ENCODE assay signal across 24 cellular contexts in the genomic region with DNA sequence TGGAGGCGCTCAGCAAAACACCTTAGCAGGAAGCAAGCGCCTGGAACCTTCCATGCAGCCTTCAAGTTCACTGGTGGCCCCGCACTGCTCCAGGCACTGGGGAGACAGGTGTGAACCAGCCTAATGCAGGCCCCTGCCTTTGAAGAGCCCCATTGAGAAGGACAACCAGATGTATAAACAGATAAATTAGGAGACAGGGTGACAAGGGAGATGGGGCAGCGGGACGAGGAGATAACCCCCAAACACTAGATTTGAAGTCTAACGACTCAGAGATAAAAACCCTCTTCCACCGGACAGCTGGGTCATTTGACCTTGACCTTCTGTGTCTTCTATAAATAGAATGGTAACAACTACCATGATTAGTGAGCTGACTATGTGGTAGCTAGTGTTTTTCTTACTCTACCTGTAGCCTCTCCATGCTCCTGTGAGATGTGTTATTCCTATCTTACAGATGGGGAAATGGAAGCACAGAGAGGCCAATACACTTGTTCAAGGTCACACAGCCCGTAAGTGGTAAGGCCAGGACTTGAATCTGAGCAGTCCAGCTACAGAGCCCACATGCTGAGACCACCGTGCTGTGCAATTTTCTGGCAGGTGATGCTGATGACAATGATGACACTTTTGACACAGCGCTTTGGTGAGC. TPM values are rescaled to one million over a fixed set of nuclear protein-coding genes. Genes with fewer than 3 reads are reported as not detected.
DNase-seq lines count a peak whose midpoint lies in the region; ATAC-seq, FAIRE-seq and TF ChIP-seq lines count a peak whose summit lies in the region.
"Had no signal": no experiment of that assay in that cellular context is flagged by ENCODE, and none has a peak within 500 bp of the region (broad histone marks: within the 10 kb centered on the region; RNA-seq: fewer than 3 reads in every experiment).

No MANE protein-coding gene starts in this region.

- no peak for DNase-seq in CD4-positive, CD25-positive, alpha-beta regulatory T cell
- DNase-seq in GM12892 (ENCODE audit: insufficient read length) = no peak
- no peak for DNase-seq in astrocyte (ENCODE audit: low read depth)
- no peak for DNase-seq in neural progenitor cell (ENCODE audit: low spot score)
- no peak for DNase-seq in urothelium cell line (ENCODE audit: low spot score)
- no peak for DNase-seq in ovary
- no peak for DNase-seq in AG20443 (ENCODE audit: low spot score)
- DNase-seq: DMS53, GDM1, Kasumi-1, NCI-H1417, NCI-H1694 treated with DMSO at 0.1 percent for 48 hours, NCI-H2081 treated with DMSO at 0.1 percent for 48 hours, NCI-H2171 treated with DMSO at 0.1 percent for 48 hours, NCI-H524 treated with DMSO at 0.1 percent for 48 hours, NCI-H82, OCI-M1 had no signal

- H3K36me3 Mint-ChIP-seq in CD4-positive, CD25-positive, alpha-beta regulatory T cell = no peaks in the 10 kb centered on the region
- no peaks in the 10 kb centered on the region for H3K36me3 Mint-ChIP-seq in astrocyte (ENCODE audit: low read depth, unreplicated experiment)
- no peaks in the 10 kb centered on the region for H3K36me3 Mint-ChIP-seq in neural progenitor cell

- peaks cover 0 to 2% (median 0%) of the 10 kb centered on the region in 7 donors for H3K9me3 Mint-ChIP-seq in CD4-positive, CD25-positive, alpha-beta regulatory T cell
- H3K9me3 Mint-ChIP-seq in astrocyte (ENCODE audit: unreplicated experiment) (no peaks in the 10 kb centered on the region), neural progenitor cell (no peaks in the 10 kb centered on the region)
- H3K9me3 Mint-ChIP-seq: GM23338 had no signal

- TF ChIP-seq POLR2A in GM12892 (IDR thresholded peaks at IDR 0.05; ENCODE audit: low read depth, low read length) (no peak), ovary (IDR thresholded peaks at IDR 0.05) (no peak)

- WGBS in ovary, 3 donors = 57 to 69% (median 63%) methylated on average over 10 of the region's 10 CpGs

- H3K27ac ChIP-seq in CD4-positive, CD25-positive, alpha-beta regulatory T cell (ENCODE audit: insufficient read depth, low read length, poor library complexity, severe bottlenecking) = no peak overlapping the region
- H3K27ac ChIP-seq in astrocyte (ENCODE audit: low read depth, low read length) (no peak overlapping the region), neural progenitor cell (no peak overlapping the region), ovary (no peak overlapping the region)
- H3K27ac ChIP-seq: BLaER1 treated with 17β-estradiol and CSF1 and Interleukin-3, amounts not matched to agents 10 nM and 100 nM; SJSA1 had no signal

- ATAC-seq in CD4-positive, CD25-positive, alpha-beta regulatory T cell (ENCODE audit: low read depth in 2 of 2) = no peak
- no peak for ATAC-seq in HG02981 (IDR thresholded peaks at IDR 0.05; ENCODE audit: unreplicated experiment)
- ATAC-seq: GM23338, HCT116, Right ventricle myocardium inferior had no signal

- H3K9me3 ChIP-seq in CD4-positive, CD25-positive, alpha-beta regulatory T cell (ENCODE audit: control insufficient read depth in 2 of 2, low read length in 2 of 2) = no peaks in the 10 kb centered on the region
- H3K9me3 ChIP-seq in astrocyte (ENCODE audit: insufficient read depth, low read depth, low read length) = no peaks in the 10 kb centered on the region
- no peaks in the 10 kb centered on the region for H3K9me3 ChIP-seq in neural progenitor cell (ENCODE audit: low read depth)
- H3K9me3 ChIP-seq in ovary = no peaks in the 10 kb centered on the region

- H3K4me3 ChIP-seq in CD4-positive, CD25-positive, alpha-beta regulatory T cell (ENCODE audit: low read depth, low read length) = no peak overlapping the region
- H3K4me3 ChIP-seq in astrocyte (ENCODE audit: insufficient read depth, low read depth, low read length) (no peak overlapping the region), neural progenitor cell (no peak overlapping the region), ovary (no peak overlapping the region)
- H3K4me3 ChIP-seq: BLaER1 treated with 17β-estradiol and CSF1 and Interleukin-3, amounts not matched to agents 10 nM and 100 nM; GM23338; SJSA1 had no signal

- peaks cover 18% of the 10 kb centered on the region for H3K4me1 ChIP-seq in CD4-positive, CD25-positive, alpha-beta regulatory T cell (ENCODE audit: control insufficient read depth, insufficient read depth, low read length, poor library complexity, severe bottlenecking)
- H3K4me1 ChIP-seq in astrocyte (ENCODE audit: insufficient read depth, low read length) (peaks cover 12% of the 10 kb centered on the region), neural progenitor cell (peaks cover 25% of the 10 kb centered on the region), ovary (ENCODE audit: insufficient read depth) (peaks cover 2% of the 10 kb centered on the region)

- H3K4me2 ChIP-seq in astrocyte (ENCODE audit: low read length) (no peak overlapping the region), neural progenitor cell (no peak overlapping the region)
- H3K4me2 ChIP-seq: BLaER1 treated with 17β-estradiol and CSF1 and Interleukin-3, amounts not matched to agents 10 nM and 100 nM; GM23338 had no signal

- peak overlapping the region in 2 of 4 donors; percentile 60 to 64 for H3K4me3 Mint-ChIP-seq in CD4-positive, CD25-positive, alpha-beta regulatory T cell
- peak overlapping the region; percentile 16 for H3K4me3 Mint-ChIP-seq in astrocyte (ENCODE audit: unreplicated experiment)
- H3K4me3 Mint-ChIP-seq in neural progenitor cell = peak overlapping the region; percentile 71
- H3K4me3 Mint-ChIP-seq: GM23338 had no signal

- no peak overlapping the region for H3K9ac ChIP-seq in astrocyte (ENCODE audit: low read length)
- no peak overlapping the region for H3K9ac ChIP-seq in neural progenitor cell
- H3K9ac ChIP-seq: BLaER1 treated with 17β-estradiol and CSF1 and Interleukin-3, amounts not matched to agents 10 nM and 100 nM had no signal

- H3K36me3 ChIP-seq in CD4-positive, CD25-positive, alpha-beta regulatory T cell (ENCODE audit: control insufficient read depth, insufficient read depth, low read length) = no peaks in the 10 kb centered on the region
- H3K36me3 ChIP-seq in astrocyte (ENCODE audit: insufficient read depth, low read length) = no peaks in the 10 kb centered on the region
- H3K36me3 ChIP-seq in neural progenitor cell = no peaks in the 10 kb centered on the region
- no peaks in the 10 kb centered on the region for H3K36me3 ChIP-seq in ovary
- H3K36me3 ChIP-seq: BLaER1 treated with 17β-estradiol and CSF1 and Interleukin-3, amounts not matched to agents 10 nM and 100 nM; SJSA1 had no signal

- H2AFZ ChIP-seq in astrocyte (ENCODE audit: low read depth, low read length) (no peak overlapping the region), neural progenitor cell (replicated peaks) (no peak overlapping the region)
- H2AFZ ChIP-seq: GM23338 had no signal

- H3K27me3 Mint-ChIP-seq in CD4-positive, CD25-positive, alpha-beta regulatory T cell = peaks cover 38% of the 10 kb centered on the region
- H3K27me3 Mint-ChIP-seq in astrocyte (ENCODE audit: low read depth, unreplicated experiment) = peaks cover 14% of the 10 kb centered on the region
- peaks cover 50% of the 10 kb centered on the region for H3K27me3 Mint-ChIP-seq in neural progenitor cell (ENCODE audit: insufficient read depth, low read depth)

- FAIRE-seq in GM12892 (lab: Jason Lieb, UNC) = peak; percentile 81
- no peak for FAIRE-seq in astrocyte (lab: Jason Lieb, UNC)
- FAIRE-seq in urothelium cell line (lab: Jason Lieb, UNC) = no peak
- FAIRE-seq: D721Med had no signal

- H3K27ac Mint-ChIP-seq in CD4-positive, CD25-positive, alpha-beta regulatory T cell = peak overlapping the region; percentile 1 to 80 (median 53)
- no peak overlapping the region for H3K27ac Mint-ChIP-seq in astrocyte (ENCODE audit: unreplicated experiment)
- no peak overlapping the region for H3K27ac Mint-ChIP-seq in neural progenitor cell
- H3K27ac Mint-ChIP-seq: GM23338 had no signal

- TF ChIP-seq CTCF in astrocyte (IDR thresholded peaks at IDR 0.05; ENCODE audit: insufficient read depth, low read depth, low read length) (no peak), neural progenitor cell (IDR thresholded peaks at IDR 0.05) (no peak), ovary (IDR thresholded peaks at IDR 0.05) (no peak)

- H3K4me1 Mint-ChIP-seq in CD4-positive, CD25-positive, alpha-beta regulatory T cell = peaks cover 0 to 27% (median 2%) of the 10 kb centered on the region in 4 donors
- H3K4me1 Mint-ChIP-seq in astrocyte (ENCODE audit: low read depth, unreplicated experiment) (no peaks in the 10 kb centered on the region), neural progenitor cell (peaks cover 17% of the 10 kb centered on the region)

- intact Hi-C loops in ovary (cut with DNase I) = no loop called here

- peaks cover 9% of the 10 kb centered on the region for H3K27me3 ChIP-seq in CD4-positive, CD25-positive, alpha-beta regulatory T cell (ENCODE audit: control insufficient read depth, insufficient read depth, low read length)
- H3K27me3 ChIP-seq in astrocyte (ENCODE audit: insufficient read depth, low read length) = peaks cover 39% of the 10 kb centered on the region
- H3K27me3 ChIP-seq in neural progenitor cell = peaks cover 75% of the 10 kb centered on the region
- H3K27me3 ChIP-seq in ovary = no peaks in the 10 kb centered on the region

- TF ChIP-seq EP300 in ovary (IDR thresholded peaks at IDR 0.05) = no peak

- peaks cover 10% of the 10 kb centered on the region for H3F3A ChIP-seq in neural progenitor cell (ENCODE audit: low read depth)

- H3K79me2 ChIP-seq in astrocyte (ENCODE audit: insufficient read depth, low read length) = no peaks in the 10 kb centered on the region
- H3K79me2 ChIP-seq in neural progenitor cell (ENCODE audit: low read depth) = no peaks in the 10 kb centered on the region

- H4K20me1 ChIP-seq in astrocyte (ENCODE audit: insufficient read depth, low read length) (no peaks in the 10 kb centered on the region), neural progenitor cell (ENCODE audit: low read depth) (peaks cover 4% of the 10 kb centered on the region)

RNA-seq across cellular contexts. Expression of gene PDGFB, which starts 2.0 kb away (rescaled TPM):
- total RNA-seq in CD4-positive, CD25-positive, alpha-beta regulatory T cell = 1.7 TPM
- 1 to 10 TPM in 3 of 4 donors, under 1 TPM in 1; 0.63 to 6.3 (median 4.7) TPM for polyA plus RNA-seq in CD4-positive, CD25-positive, alpha-beta regulatory T cell
- polyA plus RNA-seq in GM12892 (2012; ENCODE audit: missing spikeins) = 0.64 TPM
- total RNA-seq in astrocyte (17.0 and 27.3 TPM in 2 replicates), neural progenitor cell (ENCODE audit: low replicate concordance) (0.15 and 0.65 TPM in 2 replicates), ovary (10 to 100 TPM in 1 of 7 donors, 1 to 10 TPM in 6; 3.9 to 10.7 (median 5.5) TPM)
- 1 to 10 TPM; 5.0 to 7.9 TPM for polyA plus RNA-seq in ovary

Comparison
In these comparisons a context has a peak if more than half of its experiments do, and no peak if none do; other contexts are left out.
1. H3K27ac Mint-ChIP-seq: peak in CD4-positive, CD25-positive, alpha-beta regulatory T cell (3 of 3); none in astrocyte (single experiment) and neural progenitor cell (single experiment).